ENCODE assay signal across 7 cellular contexts in the genomic region with DNA sequence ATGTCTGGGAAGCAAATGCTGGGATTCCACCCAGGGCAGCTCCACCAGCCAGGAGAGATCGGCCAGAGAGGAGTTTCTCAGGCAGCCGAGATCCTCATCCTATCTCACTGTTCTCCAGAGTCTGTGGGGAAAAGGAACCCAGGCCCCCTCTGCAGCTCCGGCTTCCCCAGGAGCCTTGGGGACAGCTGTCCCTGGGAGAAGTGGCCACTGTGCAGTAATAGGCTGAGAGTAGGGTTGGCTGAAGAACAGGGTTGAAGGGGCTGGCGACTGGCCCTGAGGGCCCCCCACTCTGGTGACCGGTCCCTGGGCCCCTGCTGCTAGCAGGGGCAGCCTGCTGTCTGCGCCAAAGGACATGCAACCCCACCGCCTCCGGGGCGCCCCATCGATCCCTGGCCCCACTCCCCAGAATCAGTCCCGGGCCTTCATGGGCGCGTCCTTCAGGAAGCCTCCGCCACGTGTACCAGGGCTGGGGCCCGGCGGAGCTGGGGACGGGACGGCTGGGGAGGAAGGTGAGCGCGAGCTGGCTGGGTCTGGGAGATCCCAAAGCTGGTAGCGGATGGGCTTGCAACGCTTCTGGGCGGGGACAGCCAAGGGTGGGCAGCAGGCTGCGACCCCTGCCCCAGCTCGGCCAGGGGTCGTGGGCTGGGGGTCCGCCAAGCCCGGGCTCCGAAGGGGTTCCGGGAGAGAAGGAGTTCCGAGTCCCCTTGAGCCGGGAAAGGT. TPM values are rescaled to one million over a fixed set of nuclear protein-coding genes. Genes with fewer than 3 reads are reported as not detected.
DNase-seq lines count a peak whose midpoint lies in the region; ATAC-seq and TF ChIP-seq lines count a peak whose summit lies in the region.

No MANE protein-coding gene starts in this region.

- H3K9ac ChIP-seq in HCT116 (ENCODE audit: low read length) (peak overlapping the region; percentile 98), neural progenitor cell (peak overlapping the region; percentile 5)

- POLR2A ChIA-PET in HCT116 (lab: Charles Lee): interaction anchor here (1.2 kb wide), 1 partner anchor 11 kb away, joined by 4 read pairs; no protein-coding TSS in a partner anchor
- POLR2A ChIA-PET in T-cell (lab: Charles Lee): no interaction called here

- H3K4me1 ChIP-seq in HCT116 (ENCODE audit: control insufficient read depth in 1 of 2, insufficient read depth in 2 of 2, low read length in 2 of 2) (peaks cover 66 to 82% of the 10 kb centered on the region in 2 experiments), esophagus squamous epithelium (peaks cover 33 to 88% (median 60%) of the 10 kb centered on the region in 3 donors), neural progenitor cell (peaks cover 26% of the 10 kb centered on the region)

- no TSS peak for BruUV-seq in HCT116 (replicated peaks; lab: Mats Ljungman, UMichigan)

- H2AFZ ChIP-seq in HCT116 (ENCODE audit: low read depth, low read length, poor library complexity, severe bottlenecking) (no peak overlapping the region), neural progenitor cell (replicated peaks) (no peak overlapping the region)

- H3K27ac Mint-ChIP-seq in T-cell (peak overlapping the region; percentile 66 to 75), neural progenitor cell (peak overlapping the region; percentile 5)

- H4K20me1 ChIP-seq in HCT116 (ENCODE audit: insufficient read depth): no peaks in the 10 kb centered on the region
- peaks cover 18% of the 10 kb centered on the region for H4K20me1 ChIP-seq in neural progenitor cell (ENCODE audit: low read depth)

- peaks cover 10% of the 10 kb centered on the region for H3F3A ChIP-seq in neural progenitor cell (ENCODE audit: low read depth)

- no peaks in the 10 kb centered on the region for H3K27me3 Mint-ChIP-seq in T-cell
- H3K27me3 Mint-ChIP-seq in neural progenitor cell (ENCODE audit: insufficient read depth, low read depth): peaks cover 6% of the 10 kb centered on the region

- H3K36me3 ChIP-seq in HCT116 (ENCODE audit: control insufficient read depth in 1 of 2, insufficient read depth in 2 of 2, low read length in 2 of 2) (no peaks in the 10 kb centered on the region), esophagus squamous epithelium (peaks cover 0 to 21% (median 0%) of the 10 kb centered on the region in 3 donors), neural progenitor cell (no peaks in the 10 kb centered on the region)

- intact Hi-C loops in HCT116 (cut with micrococcal nuclease) (no loop called here), esophagus squamous epithelium (cut with DNase I) (no loop called here)

- H3K27me3 ChIP-seq in HCT116 (ENCODE audit: insufficient read depth, low read length): no peaks in the 10 kb centered on the region
- H3K27me3 ChIP-seq in esophagus squamous epithelium: no peaks in the 10 kb centered on the region
- H3K27me3 ChIP-seq in neural progenitor cell: peaks cover 7% of the 10 kb centered on the region

- RAD21 ChIA-PET in HCT116 (lab: Charles Lee; ENCODE audit: low non-redundant PET in 1 of 2, low total read pairs in 2 of 2, uncharacterized antibody in 2 of 2, unreplicated experiment in 2 of 2): no interaction called here

- 0 to 7% methylated on average over 2 to 4 of the region's 33 CpGs for WGBS in esophagus squamous epithelium, 2 donors

- H3K79me2 ChIP-seq in HCT116 (ENCODE audit: insufficient read depth, low read length) (peaks cover 57% of the 10 kb centered on the region), neural progenitor cell (ENCODE audit: low read depth) (peaks cover 27% of the 10 kb centered on the region)

- H3K9me2 ChIP-seq in HCT116 (ENCODE audit: insufficient read depth): no peaks in the 10 kb centered on the region

- no peaks in the 10 kb centered on the region for H3K9me3 Mint-ChIP-seq in T-cell
- no peaks in the 10 kb centered on the region for H3K9me3 Mint-ChIP-seq in neural progenitor cell

- peak overlapping the region; percentile 57 to 83 (median 66) for H3K4me3 Mint-ChIP-seq in T-cell
- H3K4me3 Mint-ChIP-seq in neural progenitor cell: peak overlapping the region; percentile 85

- H3K9me3 ChIP-seq in HCT116 (ENCODE audit: control insufficient read depth in 1 of 2, insufficient read depth in 1 of 2, low read depth in 1 of 2, low read length in 2 of 2) (no peaks in the 10 kb centered on the region), esophagus squamous epithelium (no peaks in the 10 kb centered on the region), neural progenitor cell (ENCODE audit: low read depth) (no peaks in the 10 kb centered on the region)

- TF ChIP-seq POLR2A in HCT116 (IDR thresholded peaks at IDR 0.05; ENCODE audit: borderline replicate concordance, extremely low read depth, insufficient read depth, insufficient read length) (no peak), esophagus squamous epithelium (IDR thresholded peaks at IDR 0.05) (no peak)

- TF ChIP-seq RAD21 in HCT116 (IDR thresholded peaks at IDR 0.05; ENCODE audit: low read depth): no peak

- TF ChIP-seq CTCF in HCT116 (IDR thresholded peaks at IDR 0.05 in 2 of 3, conservative IDR thresholded peaks at IDR 0.05 in 1 of 3; ENCODE audit: borderline replicate concordance in 1 of 3, insufficient read depth in 1 of 3, low read depth in 2 of 3, low read length in 2 of 3): no peak
- no peak for TF ChIP-seq CTCF in esophagus squamous epithelium (IDR thresholded peaks at IDR 0.05)
- TF ChIP-seq CTCF in neural progenitor cell (IDR thresholded peaks at IDR 0.05): no peak

- H3K4me1 Mint-ChIP-seq in T-cell (peaks cover 22 to 28% (median 26%) of the 10 kb centered on the region in 3 donors), neural progenitor cell (peaks cover 30% of the 10 kb centered on the region)

- peak overlapping the region; percentile 87 to 96 for H3K4me3 ChIP-seq in HCT116 (replicated peaks in 1 of 2; ENCODE audit: low read depth in 1 of 2, low read length in 2 of 2)
- H3K4me3 ChIP-seq in esophagus squamous epithelium: peak overlapping the region; percentile 76 to 99 (median 88)
- peak overlapping the region; percentile 65 for H3K4me3 ChIP-seq in neural progenitor cell

- ATAC-seq in HCT116: no peak
- peak in 1 of 4 experiments; percentile 6 for ATAC-seq in T-cell (replicated peaks in 1 of 4)
- no peak for ATAC-seq in HG03354 (IDR thresholded peaks at IDR 0.05; ENCODE audit: poor library complexity, severe bottlenecking, unreplicated experiment)

- CTCF ChIA-PET in HCT116 (lab: Charles Lee) (no interaction called here), T-cell (lab: Charles Lee) (no interaction called here)

- H3K4me2 ChIP-seq in HCT116 (ENCODE audit: low read length): peak overlapping the region; percentile 98
- H3K4me2 ChIP-seq in neural progenitor cell: peak overlapping the region; percentile 94

- H3K36me3 Mint-ChIP-seq in T-cell (no peaks in the 10 kb centered on the region), neural progenitor cell (peaks cover under 1% of the 10 kb centered on the region)

- peak overlapping the region; percentile 97 for H3K27ac ChIP-seq in HCT116 (ENCODE audit: low read depth, low read length)
- H3K27ac ChIP-seq in esophagus squamous epithelium: peak overlapping the region; percentile 99 to 100 (median 99)
- no peak overlapping the region for H3K27ac ChIP-seq in neural progenitor cell

- DNase-seq in HCT116 (ENCODE audit: low read depth, low spot score) (no peak), T-cell (peak in 3 of 34 experiments; percentile 17 to 23 (median 20)), esophagus squamous epithelium (lab: John Stamatoyannopoulos, UW) (no peak), neural progenitor cell (ENCODE audit: low spot score) (peak; percentile 65), AG08395 (ENCODE audit: low spot score) (no peak), DMS114 treated with DMSO at 0.1 percent for 48 hours (lab: John Stamatoyannopoulos, UW; ENCODE audit: unreplicated experiment) (no peak)

TF ChIP-seq in HCT116, 20 proteins besides CTCF, POLR2A, EP300 and RAD21:
- TF ChIP-seq TCF7L2 (IDR thresholded peaks at IDR 0.05; ENCODE audit: borderline replicate concordance, extremely low read depth, insufficient read depth, insufficient read length): no peak
- peak; percentile 45; the same call in 1 of the 2 replicates for TF ChIP-seq ZFX (IDR thresholded peaks at IDR 0.05)

RNA-seq across cellular contexts. Expression of a gene that starts 44.0 kb away (rescaled TPM):
- 40.6 TPM for total RNA-seq in HCT116 (2021; ENCODE audit: unreplicated experiment)
- polyA plus RNA-seq in HCT116 (2012): 31.8 and 33.3 TPM in 2 replicates
- 10 to 100 TPM in 4 of 5 donors, 1 to 10 TPM in 1; 3.8 to 18.2 (median 17.3) TPM for total RNA-seq in T-cell
- total RNA-seq in esophagus squamous epithelium: 10 to 100 TPM in 2 of 4 donors, 1 to 10 TPM in 2; 4.7 to 36.1 (median 12.2) TPM
- total RNA-seq in neural progenitor cell (ENCODE audit: low replicate concordance): 12.0 and 23.1 TPM in 2 replicates
